Comparison of ENCODE assay signal across 29 cellular contexts in genomic region chr4:177611974-177612664, GRCh38.
"Had no signal": no experiment of that assay in that cellular context is flagged by ENCODE, and none has a peak within 500 bp of the region (broad histone marks: within the 10 kb centered on the region; RNA-seq: fewer than 3 reads in every experiment).

No MANE protein-coding gene starts in this region.

- H3K9me3 Mint-ChIP-seq: naive thymus-derived CD4-positive, alpha-beta T cell; nephron; stimulated activated memory B cell treated with anti-CD40 and anti-IgM and Interleukin-4, amounts not matched to agents 10 μg/mL and 1 μg/mL and 100 μg/mL, for 72 hours; stimulated activated naive CD8-positive, alpha-beta T cell treated with anti-CD3 and anti-CD28 coated beads, Interleukin-15, amount 100 ng/mL, for 72 hours; type B pancreatic cell had no signal

- DNase-seq: naive thymus-derived CD4-positive, alpha-beta T cell; natural killer cell; occipital lobe; ovary; right cardiac atrium; right lobe of liver; sigmoid colon; spleen; stimulated activated CD4-positive, alpha-beta T cell treated with anti-CD3 and anti-CD28 coated beads, Interleukin-12 subunit alpha, Interleukin-12 subunit beta, amount 100 ng/mL, for 4 hours; stimulated activated CD4-positive, alpha-beta T cell treated with anti-CD3 and anti-CD28 coated beads, Interleukin-1b, Interleukin-23, amount 100 ng/mL, for 48 hours; stimulated activated CD4-positive, alpha-beta T cell treated with anti-CD3 and anti-CD28 coated beads, Interleukin-4, amount 100 ng/mL, for 1 hour; stimulated activated CD4-positive, alpha-beta T cell treated with anti-CD3 and anti-CD28 coated beads, Interleukin-4, amount 100 ng/mL, for 4 hours; stimulated activated CD8-positive, alpha-beta memory T cell treated with anti-CD3 and anti-CD28 coated beads, Interleukin-4, amount 100 ng/mL, for 48 hours; stimulated activated naive CD4-positive, alpha-beta T cell; stimulated activated naive CD8-positive, alpha-beta T cell treated with anti-CD3 and anti-CD28 coated beads, Interleukin-15, amount 100 ng/mL, for 72 hours; stimulated activated naive CD8-positive, alpha-beta T cell treated with anti-CD3 and anti-CD28 coated beads, Interleukin-15, Interleukin-2, amounts not matched to agents 100 U/mL and 50 U/mL, for 24 hours; substantia nigra; testis; tibial artery; transverse colon; upper lobe of right lung; uterus had no signal

- H3K4me1 ChIP-seq: neural progenitor cell, prostate gland, right lobe of liver, sigmoid colon, spleen, suprapubic skin, testis, tibial artery, transverse colon, upper lobe of right lung, uterus had no signal

- H3K36me3 ChIP-seq: neural progenitor cell, ovary, prostate gland, right lobe of liver, sigmoid colon, spleen, suprapubic skin, tibial artery, transverse colon, upper lobe of right lung, uterus had no signal

- ATAC-seq: naive thymus-derived CD4-positive, alpha-beta T cell; natural killer cell; right cardiac atrium; right lobe of liver; stimulated activated memory B cell treated with anti-CD40 and anti-IgM and Interleukin-4, amounts not matched to agents 10 μg/mL and 1 μg/mL and 100 μg/mL, for 72 hours; stimulated activated naive CD8-positive, alpha-beta T cell treated with anti-CD3 and anti-CD28 coated beads, Interleukin-15, amount 100 ng/mL, for 72 hours; stimulated activated naive CD8-positive, alpha-beta T cell treated with anti-CD3 and anti-CD28 coated beads, Interleukin-15, Interleukin-2, amounts not matched to agents 100 U/mL and 50 U/mL, for 24 hours; upper lobe of right lung had no signal

- H3K27ac Mint-ChIP-seq: naive thymus-derived CD4-positive, alpha-beta T cell; natural killer cell; nephron; neural progenitor cell; stimulated activated memory B cell treated with anti-CD40 and anti-IgM and Interleukin-4, amounts not matched to agents 10 μg/mL and 1 μg/mL and 100 μg/mL, for 72 hours; stimulated activated naive CD8-positive, alpha-beta T cell treated with anti-CD3 and anti-CD28 coated beads, Interleukin-15, amount 100 ng/mL, for 72 hours; type B pancreatic cell had no signal

- H3K27me3 ChIP-seq: neural progenitor cell, ovary, right lobe of liver, sigmoid colon, spleen, suprapubic skin, testis, tibial artery, transverse colon, upper lobe of right lung, uterus had no signal

- H3K4me3 ChIP-seq: neural progenitor cell, ovary, prostate gland, right lobe of liver, sigmoid colon, smooth muscle cell, spleen, suprapubic skin, testis, tibial artery, transverse colon, upper lobe of right lung, uterus had no signal

- H3K27me3 Mint-ChIP-seq: stimulated activated memory B cell treated with anti-CD40 and anti-IgM and Interleukin-4, amounts not matched to agents 10 μg/mL and 1 μg/mL and 100 μg/mL, for 72 hours; stimulated activated naive CD8-positive, alpha-beta T cell treated with anti-CD3 and anti-CD28 coated beads, Interleukin-15, amount 100 ng/mL, for 72 hours; type B pancreatic cell had no signal

- H3K27ac ChIP-seq: neural progenitor cell, ovary, prostate gland, right lobe of liver, sigmoid colon, spleen, suprapubic skin, testis, tibial artery, transverse colon, upper lobe of right lung, uterus had no signal

- H3K36me3 Mint-ChIP-seq: naive thymus-derived CD4-positive, alpha-beta T cell; natural killer cell; neural progenitor cell; stimulated activated memory B cell treated with anti-CD40 and anti-IgM and Interleukin-4, amounts not matched to agents 10 μg/mL and 1 μg/mL and 100 μg/mL, for 72 hours; type B pancreatic cell had no signal

- H3K9me3 ChIP-seq: ovary, prostate gland, right lobe of liver, sigmoid colon, suprapubic skin, testis, tibial artery, transverse colon, upper lobe of right lung, uterus had no signal

- H3K4me3 Mint-ChIP-seq: naive thymus-derived CD4-positive, alpha-beta T cell; natural killer cell; nephron; neural progenitor cell; stimulated activated memory B cell treated with anti-CD40 and anti-IgM and Interleukin-4, amounts not matched to agents 10 μg/mL and 1 μg/mL and 100 μg/mL, for 72 hours; stimulated activated naive CD8-positive, alpha-beta T cell treated with anti-CD3 and anti-CD28 coated beads, Interleukin-15, amount 100 ng/mL, for 72 hours; type B pancreatic cell had no signal

- H3K4me1 Mint-ChIP-seq: naive thymus-derived CD4-positive, alpha-beta T cell; natural killer cell; nephron; neural progenitor cell; stimulated activated memory B cell treated with anti-CD40 and anti-IgM and Interleukin-4, amounts not matched to agents 10 μg/mL and 1 μg/mL and 100 μg/mL, for 72 hours; stimulated activated naive CD8-positive, alpha-beta T cell treated with anti-CD3 and anti-CD28 coated beads, Interleukin-15, amount 100 ng/mL, for 72 hours had no signal
